9 cellular contexts compared by ENCODE assay signal in the genomic region with DNA sequence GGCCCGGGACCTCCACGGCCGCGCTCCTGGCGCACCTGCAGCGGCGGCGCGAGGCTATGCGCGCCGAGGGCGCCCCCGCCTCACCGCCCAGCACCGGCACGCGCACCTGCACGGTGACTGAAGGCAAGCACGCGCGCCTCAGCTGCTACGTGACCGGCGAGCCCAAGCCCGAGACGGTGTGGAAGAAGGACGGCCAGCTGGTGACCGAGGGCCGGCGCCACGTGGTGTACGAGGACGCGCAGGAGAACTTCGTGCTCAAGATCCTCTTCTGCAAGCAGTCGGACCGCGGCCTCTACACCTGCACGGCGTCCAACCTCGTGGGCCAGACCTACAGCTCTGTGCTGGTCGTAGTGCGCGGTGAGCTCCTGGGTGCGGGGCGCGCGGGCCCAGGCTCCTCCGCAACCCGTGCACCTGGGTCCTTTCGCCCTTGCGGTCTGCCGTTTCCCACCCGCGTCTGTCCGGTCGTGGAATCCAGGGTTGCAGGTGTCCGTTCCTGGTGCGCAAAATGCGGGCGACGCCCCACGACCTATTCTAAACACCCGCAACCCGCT. TPM values are rescaled to one million over a fixed set of nuclear protein-coding genes. Genes with fewer than 3 reads are reported as not detected.
DNase-seq lines count a peak whose midpoint lies in the region; TF ChIP-seq lines count a peak whose summit lies in the region.
"Had no signal": no experiment of that assay in that cellular context is flagged by ENCODE, and none has a peak within 500 bp of the region (broad histone marks: within the 10 kb centered on the region; RNA-seq: fewer than 3 reads in every experiment).

No MANE protein-coding gene starts in this region.

- peak; percentile 65 for DNase-seq in H9
- no peak for DNase-seq in neuronal stem cell (ENCODE audit: low spot score)
- DNase-seq in stimulated activated CD4-positive, alpha-beta T cell treated with anti-CD3 and anti-CD28 coated beads, Interleukin-4, amount 100 ng/mL, for 24 hours: no peak
- no peak for DNase-seq in superior temporal gyrus (ENCODE audit: extremely low spot score)
- no peak for DNase-seq in NCI-H2107 (lab: John Stamatoyannopoulos, UW)
- no peak for DNase-seq in GOT3 (lab: John Stamatoyannopoulos, UW)
- DNase-seq: DMS79 had no signal

- H3K36me3 ChIP-seq in ACC112 (ENCODE audit: insufficient read depth, low read length) (no peaks in the 10 kb centered on the region), ectodermal cell (ENCODE audit: control insufficient read depth, insufficient read depth, low read length) (peaks cover 5% of the 10 kb centered on the region), neuronal stem cell (replicated peaks in 1 of 2; ENCODE audit: control insufficient read depth in 2 of 2, insufficient read depth in 2 of 2, low read length in 2 of 2) (peaks cover 0 to 12% of the 10 kb centered on the region in 2 donors)

- H3K4me1 Mint-ChIP-seq in H9: no peaks in the 10 kb centered on the region

- no peaks in the 10 kb centered on the region for H3K9me3 Mint-ChIP-seq in H9

- H4K20me1 ChIP-seq in H9 (ENCODE audit: control insufficient read depth, insufficient read depth, insufficient read length): no peaks in the 10 kb centered on the region

- H3K23me2 ChIP-seq in H9 (ENCODE audit: insufficient read length, low read depth, low read length, poor library complexity, severe bottlenecking): peaks cover 15% of the 10 kb centered on the region

- H2BK120ac ChIP-seq in H9 (ENCODE audit: low read depth, low read length, poor library complexity, severe bottlenecking) (no peak overlapping the region), neuronal stem cell (ENCODE audit: low read depth, low read length) (peak overlapping the region; percentile 81)

- no peak overlapping the region for H2BK20ac ChIP-seq in H9 (ENCODE audit: low read depth, low read length, poor library complexity, severe bottlenecking)

- H4K8ac ChIP-seq in H9 (replicated peaks; ENCODE audit: insufficient read length, low read depth, low read length) (no peak overlapping the region), neuronal stem cell (ENCODE audit: low read depth, low read length) (no peak overlapping the region)

- peak overlapping the region; percentile 86 to 94 for H3K4me3 Mint-ChIP-seq in H9

- no peak overlapping the region for H3T11ph ChIP-seq in H9 (ENCODE audit: low read length)

- H3K36me3 Mint-ChIP-seq in H9 (ENCODE audit: insufficient read depth in 1 of 3, low read depth in 3 of 3): peaks cover 6 to 18% (median 15%) of the 10 kb centered on the region in 3 experiments; a peak in 5 of 7 replicates

- H4K5ac ChIP-seq in H9 (ENCODE audit: insufficient read length, low read depth, low read length): no peak overlapping the region

- no peak overlapping the region for H3K23ac ChIP-seq in H9 (ENCODE audit: insufficient read length, low read depth, low read length)
- H3K23ac ChIP-seq in neuronal stem cell (ENCODE audit: low read depth, low read length, poor library complexity): peak overlapping the region; percentile 95

- no peak overlapping the region for H3K18ac ChIP-seq in H9 (ENCODE audit: insufficient read length, low read depth, low read length)
- H3K18ac ChIP-seq in neuronal stem cell (ENCODE audit: low read length): peak overlapping the region; percentile 98

- H3K27ac ChIP-seq in ACC112 (ENCODE audit: low read depth, low read length): no peak overlapping the region
- no peak overlapping the region for H3K27ac ChIP-seq in H9 (ENCODE audit: insufficient read length, low read depth, low read length)
- H3K27ac ChIP-seq in ectodermal cell (ENCODE audit: insufficient read depth, low read depth, low read length, poor library complexity, severe bottlenecking): no peak overlapping the region
- H3K27ac ChIP-seq in neuronal stem cell (replicated peaks; ENCODE audit: low read length): no peak overlapping the region

- H3K9me3 ChIP-seq in H9 (ENCODE audit: control insufficient read depth, low read depth, low read length) (no peaks in the 10 kb centered on the region), ectodermal cell (ENCODE audit: control insufficient read depth, low read length) (no peaks in the 10 kb centered on the region), neuronal stem cell (replicated peaks in 1 of 2; ENCODE audit: control insufficient read depth in 2 of 2, insufficient read depth in 1 of 2, low read depth in 1 of 2, low read length in 2 of 2) (peaks cover 0 to 3% of the 10 kb centered on the region in 2 donors)

- H3K4me3 ChIP-seq in ACC112 (ENCODE audit: low read depth, low read length) (peak overlapping the region; percentile 82), ectodermal cell (ENCODE audit: insufficient read depth, low read depth, low read length) (peak overlapping the region; percentile 62), neuronal stem cell (ENCODE audit: low read length in 2 of 2) (peak overlapping the region in 1 of 2 donors; percentile 88)

- H2BK12ac ChIP-seq in H9 (ENCODE audit: insufficient read length, low read depth, low read length): no peak overlapping the region
- H2BK12ac ChIP-seq in neuronal stem cell (ENCODE audit: low read length): peak overlapping the region; percentile 99

- no peaks in the 10 kb centered on the region for H3K79me2 ChIP-seq in ACC112 (ENCODE audit: control insufficient read depth, insufficient read depth, low read length, unreplicated experiment)
- no peaks in the 10 kb centered on the region for H3K79me2 ChIP-seq in H9 (ENCODE audit: insufficient read depth, low read length)

- H3K27me3 Mint-ChIP-seq in H9 (ENCODE audit: low read depth): peaks cover 2% of the 10 kb centered on the region; the same call in 1 of the 2 replicates

- H4K91ac ChIP-seq in H9 (ENCODE audit: insufficient read length, low read depth, low read length) (no peak overlapping the region), neuronal stem cell (ENCODE audit: low read depth, low read length, poor library complexity) (peak overlapping the region; percentile 79)

- H3K14ac ChIP-seq in H9 (ENCODE audit: insufficient read depth, low read length): no peak overlapping the region
- peak overlapping the region; percentile 98 for H3K14ac ChIP-seq in neuronal stem cell (ENCODE audit: low read length)

- H3K27ac Mint-ChIP-seq in H9: no peak overlapping the region; a peak in 1 of 7 replicates

- no peak overlapping the region for H2BK15ac ChIP-seq in H9 (ENCODE audit: low read depth, low read length)
- H2BK15ac ChIP-seq in neuronal stem cell (ENCODE audit: low read length): peak overlapping the region; percentile 87

- no CpG with 5 or more reads among the region's 66 CpGs for WGBS in H9 (ENCODE audit: extremely low coverage, insufficient read length, low lambda C conversion rate)
- 71 to 77% methylated on average over 66 of the region's 66 CpGs for WGBS in ectodermal cell, 2 experiments
- no CpG with 5 or more reads among the region's 66 CpGs for WGBS in neuronal stem cell (ENCODE audit: extremely low coverage in 2 of 2, insufficient read length in 2 of 2, insufficient replicate concordance in 1 of 2), 2 donors

- H3K4ac ChIP-seq in H9 (ENCODE audit: low read depth, low read length) (no peak overlapping the region), neuronal stem cell (ENCODE audit: low read length) (peak overlapping the region; percentile 66)

- H3K9ac ChIP-seq in H9 (ENCODE audit: extremely low read depth, insufficient read length, low read length): no peak overlapping the region
- H3K9ac ChIP-seq in neuronal stem cell (ENCODE audit: low read depth, low read length, poor library complexity): peak overlapping the region; percentile 84

- no peak for TF ChIP-seq CTCF in H9 (conservative IDR thresholded peaks at IDR 0.05)

- no peaks in the 10 kb centered on the region; the same call in 1 of the 2 replicates for H3K27me3 ChIP-seq in ACC112 (ENCODE audit: insufficient read depth, low read length)
- H3K27me3 ChIP-seq in H9 (ENCODE audit: insufficient read depth, low read length): no peaks in the 10 kb centered on the region; the same call in 1 of the 2 replicates
- no peaks in the 10 kb centered on the region for H3K27me3 ChIP-seq in ectodermal cell (ENCODE audit: control insufficient read depth, insufficient read depth, low read length, poor library complexity, severe bottlenecking)
- peaks cover 0 to 13% (median 7%) of the 10 kb centered on the region in 3 experiments for H3K27me3 ChIP-seq in neuronal stem cell (ENCODE audit: control insufficient read depth in 3 of 3, insufficient read depth in 3 of 3, low read depth in 1 of 3, low read length in 3 of 3)

- H3K79me1 ChIP-seq in H9 (ENCODE audit: insufficient read depth, low read depth, low read length, poor library complexity, severe bottlenecking) (no peaks in the 10 kb centered on the region), neuronal stem cell (ENCODE audit: low read depth, low read length) (peaks cover 26% of the 10 kb centered on the region)

- peaks cover 3% of the 10 kb centered on the region for H3K4me1 ChIP-seq in ACC112 (ENCODE audit: control insufficient read depth, insufficient read depth, low read length, unreplicated experiment)
- H3K4me1 ChIP-seq in H9 (ENCODE audit: insufficient read depth, low read length): no peaks in the 10 kb centered on the region; the same call in 1 of the 2 replicates
- H3K4me1 ChIP-seq in ectodermal cell (ENCODE audit: control insufficient read depth, insufficient read depth, low read length): peaks cover 17% of the 10 kb centered on the region
- H3K4me1 ChIP-seq in neuronal stem cell (ENCODE audit: control insufficient read depth in 2 of 2, insufficient read depth in 1 of 2, low read depth in 1 of 2, low read length in 2 of 2): peaks cover 10 to 20% of the 10 kb centered on the region in 2 donors

- no peak overlapping the region for H2BK5ac ChIP-seq in H9 (ENCODE audit: insufficient read length, low read length)
- H2BK5ac ChIP-seq in neuronal stem cell (ENCODE audit: low read length): peak overlapping the region; percentile 66

- H3K56ac ChIP-seq in H9 (ENCODE audit: insufficient read length, low read depth, low read length): no peak overlapping the region

- H2AFZ ChIP-seq in ACC112 (ENCODE audit: low read length, unreplicated experiment) (no peak overlapping the region), H9 (ENCODE audit: low read length) (no peak overlapping the region), neuronal stem cell (ENCODE audit: low read length) (no peak overlapping the region)

- H3K4me2 ChIP-seq in H9 (ENCODE audit: insufficient read depth, insufficient read length, low read length): peak overlapping the region; percentile 43
- peak overlapping the region; percentile 87 for H3K4me2 ChIP-seq in neuronal stem cell (ENCODE audit: insufficient read depth, low read length, poor library complexity, severe bottlenecking)

- no peak overlapping the region for H2AK5ac ChIP-seq in H9 (ENCODE audit: insufficient read length, low read length)
- H2AK5ac ChIP-seq in neuronal stem cell (ENCODE audit: low read depth, low read length): peak overlapping the region; percentile 97

RNA-seq across cellular contexts. Expression of gene OBSCN, which starts 4.6 kb away (rescaled TPM):
- 30.8 and 33.3 TPM in 2 replicates for total RNA-seq in H9 (2021)
- polyA plus RNA-seq in ectodermal cell (2013, experiment 1 of 4): 18.2 TPM
- polyA plus RNA-seq in ectodermal cell (2013, experiment 2 of 4): 30.8 TPM
- polyA plus RNA-seq in ectodermal cell (2013, experiment 3 of 4): 19.0 TPM
- polyA plus RNA-seq in ectodermal cell (2013, experiment 4 of 4): 32.0 TPM
- polyA plus RNA-seq in neuronal stem cell (2013, experiment 1 of 2): 7.3 TPM
- 7.9 TPM for polyA plus RNA-seq in neuronal stem cell (2013, experiment 2 of 2)

RNA-seq across cellular contexts. Expression of gene IBA57, which starts 46.9 kb away (rescaled TPM):
- 11.8 and 12.6 TPM in 2 replicates for total RNA-seq in H9 (2021)
- 6.3 TPM for polyA plus RNA-seq in ectodermal cell (2013, experiment 1 of 4)
- 5.9 TPM for polyA plus RNA-seq in ectodermal cell (2013, experiment 2 of 4)
- polyA plus RNA-seq in ectodermal cell (2013, experiment 3 of 4): 3.5 TPM
- polyA plus RNA-seq in ectodermal cell (2013, experiment 4 of 4): 4.3 TPM
- polyA plus RNA-seq in neuronal stem cell (2013, experiment 1 of 2): 1.3 TPM
- 1.4 TPM for polyA plus RNA-seq in neuronal stem cell (2013, experiment 2 of 2)
